In the genomic region with DNA sequence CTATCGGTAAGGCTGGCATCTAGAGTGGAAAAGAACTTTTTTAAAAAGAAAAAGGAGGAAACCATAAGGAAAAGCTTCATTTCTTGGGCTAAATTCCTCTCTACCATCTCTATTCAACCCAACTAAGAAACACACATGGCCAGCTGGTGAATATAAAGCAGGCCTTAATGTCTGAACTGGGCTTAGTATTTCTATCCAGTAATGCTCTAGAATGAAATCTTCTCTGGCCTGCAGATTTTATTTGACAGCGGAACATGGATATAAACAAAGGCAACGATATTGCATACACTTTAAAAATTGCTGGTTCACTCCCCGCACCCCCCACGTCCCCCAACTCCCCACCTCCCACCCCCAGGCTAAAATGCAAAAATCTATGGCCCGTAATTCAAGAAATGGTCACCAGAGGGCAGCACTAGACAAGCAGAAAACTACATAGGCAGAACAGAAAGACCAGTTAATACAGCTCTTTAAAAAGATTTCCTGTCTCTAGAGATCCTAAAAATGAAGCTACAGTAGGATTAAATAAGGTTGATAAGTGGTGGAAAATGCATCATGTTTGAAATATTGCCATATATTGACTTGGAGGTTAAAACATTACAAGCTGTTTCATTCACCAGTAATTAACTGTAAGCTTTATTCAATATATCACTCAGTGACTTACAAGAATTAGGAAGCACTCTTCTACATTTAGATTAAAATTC, we compare ENCODE assay signal across 8 cellular contexts.
DNase-seq lines count a peak whose midpoint lies in the region; ATAC-seq, FAIRE-seq and TF ChIP-seq lines count a peak whose summit lies in the region.

No MANE protein-coding gene starts in this region.

- TF ChIP-seq CTCF in AG09309 (IDR thresholded peaks at IDR 0.05; ENCODE audit: control insufficient read depth, insufficient read depth, low read depth, low read length, missing control alignments) (peak; percentile 62), KMS-11 (conservative IDR thresholded peaks at IDR 0.05; ENCODE audit: low read depth, low read length) (peak; percentile 89), brain microvascular endothelial cell (IDR thresholded peaks at IDR 0.05; ENCODE audit: low read depth, low read length, missing control alignments) (peak; percentile 66), kidney (IDR thresholded peaks at IDR 0.05; ENCODE audit: borderline replicate concordance, extremely low read depth, insufficient read depth) (peak; percentile 78)

- H2AFZ ChIP-seq in KMS-11 (ENCODE audit: low read depth): no peak overlapping the region

- no peaks in the 10 kb centered on the region for H3K79me2 ChIP-seq in KMS-11 (ENCODE audit: insufficient read depth, low read depth)

- H4K20me1 ChIP-seq in KMS-11 (ENCODE audit: insufficient read depth): no peaks in the 10 kb centered on the region

- H3K4me2 ChIP-seq in KMS-11: no peak overlapping the region

- in situ Hi-C loops in brain microvascular endothelial cell (cut with HindIII; ENCODE audit: low pct_ligation_motif_present, low sequenced_read_pairs): loop anchor here (25.0 kb wide), 1 partner anchor 249 kb away; no protein-coding TSS in a partner anchor

- ATAC-seq in GM18511 (IDR thresholded peaks at IDR 0.05; ENCODE audit: unreplicated experiment): peak; percentile 66
- ATAC-seq in GM18858 (IDR thresholded peaks at IDR 0.05; ENCODE audit: unreplicated experiment): no peak

- no peak for FAIRE-seq in kidney (lab: Jason Lieb, UNC)

- H3K27ac ChIP-seq in KMS-11 (no peak overlapping the region), brain microvascular endothelial cell (no peak overlapping the region), kidney (ENCODE audit: low read depth in 2 of 2, low read length in 2 of 2) (no peak overlapping the region)

- H3K36me3 ChIP-seq in KMS-11 (ENCODE audit: insufficient read depth) (no peaks in the 10 kb centered on the region), brain microvascular endothelial cell (replicated peaks) (no peaks in the 10 kb centered on the region), kidney (ENCODE audit: control insufficient read depth in 1 of 2, insufficient read depth in 2 of 2, low read length in 2 of 2) (no peaks in the 10 kb centered on the region)

- no peak overlapping the region for H3K4me3 ChIP-seq in AG09309 (ENCODE audit: control insufficient read depth, low read depth, low read length)
- H3K4me3 ChIP-seq in KMS-11 (IDR thresholded peaks at IDR 0.05; ENCODE audit: insufficient read depth, low read depth, low read length): no peak overlapping the region
- H3K4me3 ChIP-seq in brain microvascular endothelial cell (ENCODE audit: low read depth, low read length): no peak overlapping the region
- no peak overlapping the region for H3K4me3 ChIP-seq in kidney (ENCODE audit: low read length in 2 of 2)

- H3K27me3 ChIP-seq in KMS-11 (ENCODE audit: insufficient read depth, low read depth) (no peaks in the 10 kb centered on the region), brain microvascular endothelial cell (replicated peaks) (no peaks in the 10 kb centered on the region)

- intact Hi-C loops in kidney (cut with DNase I): no loop called here

- H3K4me1 ChIP-seq in KMS-11 (ENCODE audit: low read depth, poor library complexity, severe bottlenecking) (peaks cover 17% of the 10 kb centered on the region), kidney (ENCODE audit: control insufficient read depth in 1 of 2, insufficient read depth in 1 of 2, low read depth in 1 of 2, low read length in 2 of 2) (no peaks in the 10 kb centered on the region)

- no peaks in the 10 kb centered on the region for H3K9me3 ChIP-seq in kidney (ENCODE audit: control insufficient read depth in 1 of 2, low read length in 2 of 2)

- DNase-seq in AG09309 (ENCODE audit: low read depth): no peak
- DNase-seq in T-helper 2 cell: peak in 4 of 5 experiments; percentile 9 to 33 (median 22)
- peak; percentile 50 for DNase-seq in brain microvascular endothelial cell
- DNase-seq in kidney: no peak
- peak; percentile 22 to 34 for DNase-seq in stimulated activated CD4-positive, alpha-beta T cell treated with anti-CD3 and anti-CD28 coated beads, Interleukin-4, amount 100 ng/mL, for 48 hours (ENCODE audit: low read depth in 2 of 2)

- H3K9ac ChIP-seq in KMS-11 (no peak overlapping the region), kidney (ENCODE audit: low read length in 2 of 2) (no peak overlapping the region)

Comparison
In these comparisons a context has a peak if more than half of its experiments do, and no peak if none do; other contexts are left out.
1. DNase-seq: peak in T-helper 2 cell (4 of 5), brain microvascular endothelial cell (single experiment) and stimulated activated CD4-positive, alpha-beta T cell treated with anti-CD3 and anti-CD28 coated beads, Interleukin-4, amount 100 ng/mL, for 48 hours (2 of 2); none in AG09309 (single experiment) and kidney (single experiment).
2. Peak in every context shown above with its lines, with median percentiles within 50 percentile points of each other: CTCF ChIP-seq.